In the genomic region with DNA sequence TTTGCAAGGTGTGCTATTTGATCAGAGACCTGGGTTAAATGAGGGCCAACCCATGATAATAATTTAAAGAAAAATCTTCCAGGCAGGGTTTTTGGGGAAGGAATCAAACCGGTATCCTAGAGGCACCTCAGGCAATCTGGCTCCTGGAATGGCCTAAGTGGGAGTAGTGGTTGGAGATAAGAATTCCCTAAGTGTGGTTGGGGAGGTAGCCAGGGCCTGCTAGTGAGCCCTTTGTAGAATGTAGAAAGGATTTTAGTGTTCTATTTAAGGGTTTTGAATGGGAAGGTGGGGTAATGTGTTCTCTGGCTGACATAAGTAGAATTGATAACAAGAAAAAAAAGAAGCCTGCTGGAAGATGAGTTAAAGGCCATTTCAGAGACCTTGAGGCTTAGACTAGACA, we compare ENCODE assay signal across 26 cellular contexts. TPM values are rescaled to one million over a fixed set of nuclear protein-coding genes. Genes with fewer than 3 reads are reported as not detected.
"Had no signal": no experiment of that assay in that cellular context is flagged by ENCODE, and none has a peak within 500 bp of the region (broad histone marks: within the 10 kb centered on the region; RNA-seq: fewer than 3 reads in every experiment).

No MANE protein-coding gene starts in this region.

- H3K4me1 ChIP-seq: breast epithelium, colonic mucosa, sigmoid colon had no signal

- DNase-seq: activated CD4-positive, alpha-beta memory T cell treated with anti-CD3 and anti-CD28 coated beads for 36 hours; activated CD4-positive, alpha-beta T cell treated with anti-CD3 and anti-CD28 coated beads, Interleukin-2, amount 10 ng/mL, durations not matched to agents 24 days and 14 days; activated CD8-positive, alpha-beta memory T cell treated with anti-CD3 and anti-CD28 coated beads, Interleukin-2, amount 50 U/mL, for 48 hours; activated gamma-delta T cell; activated naive CD4-positive, alpha-beta T cell treated with anti-CD3 and anti-CD28 coated beads, Interleukin-2, amount 10 ng/mL, durations not matched to agents 7 days and 5 days; activated naive CD8-positive, alpha-beta T cell treated with anti-CD3 and anti-CD28 coated beads, Interleukin-2, amount 10 ng/mL, durations not matched to agents 7 days and 5 days; activated T-cell treated with anti-CD3 and anti-CD28 coated beads, Interleukin-2, amount 50 U/mL, for 24 hours; amniotic stem cell; cerebellar nuclear complex; colonic mucosa; effector CD8-positive, alpha-beta T cell; left colon; natural killer cell; ovary; sigmoid colon; small intestine; stimulated activated CD4-positive, alpha-beta T cell treated with anti-CD3 and anti-CD28 coated beads, Interleukin-4, amount 100 ng/mL, for 24 hours; T-helper 9 cell; trophoblast cell had no signal

- H3K9me3 ChIP-seq: breast epithelium, colonic mucosa, neutrophil, ovary, sigmoid colon, thoracic aorta had no signal

- H3K27ac ChIP-seq: breast epithelium, colonic mucosa, epithelial cell of prostate, neutrophil, ovary, sigmoid colon, thoracic aorta, VCaP had no signal

- H3K4me3 ChIP-seq: breast epithelium, colonic mucosa, ovary, sigmoid colon, thoracic aorta had no signal

- H3K36me3 ChIP-seq: breast epithelium, colonic mucosa, neutrophil, ovary, sigmoid colon, thoracic aorta had no signal

- H3K27me3 ChIP-seq: breast epithelium, colonic mucosa, neutrophil, ovary, sigmoid colon had no signal

RNA-seq across cellular contexts. Expression of gene B3GALT1, which starts 17.6 kb away (rescaled TPM):
- total RNA-seq: activated CD4-positive, alpha-beta memory T cell treated with anti-CD3 and anti-CD28 coated beads for 36 hours; activated CD4-positive, alpha-beta T cell treated with anti-CD3 and anti-CD28 coated beads, Interleukin-2, amount 10 ng/mL, durations not matched to agents 24 days and 14 days; activated CD8-positive, alpha-beta memory T cell treated with anti-CD3 and anti-CD28 coated beads for 36 hours; activated naive CD8-positive, alpha-beta T cell treated with anti-CD3 and anti-CD28 coated beads, Interleukin-2, amount 10 ng/mL, durations not matched to agents 7 days and 5 days; dermis microvascular lymphatic vessel endothelial cell had no signal
